Comparison of ENCODE assay signal across 1 cellular context in the genomic region with DNA sequence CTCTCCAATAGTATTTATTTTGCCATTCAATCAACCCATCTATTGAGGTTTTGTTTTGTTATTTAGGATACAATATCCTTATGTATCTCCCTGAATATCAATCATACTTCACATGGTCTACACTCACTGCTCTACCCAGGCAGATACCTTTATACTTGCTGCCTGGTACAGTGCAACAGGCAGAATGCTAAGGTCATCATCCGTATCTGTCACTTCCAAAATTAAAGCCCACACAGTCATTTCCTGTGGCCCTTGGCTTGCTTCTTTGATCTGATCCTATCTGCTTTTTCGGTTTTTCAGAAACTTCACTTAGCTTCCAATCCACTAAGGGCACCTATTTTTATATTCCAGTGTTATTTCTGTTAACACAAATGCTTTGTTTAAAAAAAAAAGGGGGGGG.
TF ChIP-seq lines count a peak whose summit lies in the region.

No MANE protein-coding gene starts in this region.

TF ChIP-seq in endothelial cell of umbilical vein, 7 proteins besides CTCF, POLR2A, EP300 and RAD21:
- TF ChIP-seq GATA2 (IDR thresholded peaks at IDR 0.05; ENCODE audit: insufficient read depth, insufficient read length, low read depth, low read length) = peak; percentile 26
- TF ChIP-seq, protein P1, sequence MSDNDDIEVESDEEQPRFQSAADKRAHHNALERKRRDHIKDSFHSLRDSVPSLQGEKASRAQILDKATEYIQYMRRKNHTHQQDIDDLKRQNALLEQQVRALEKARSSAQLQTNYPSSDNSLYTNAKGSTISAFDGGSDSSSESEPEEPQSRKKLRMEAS (IDR thresholded peaks at IDR 0.05; ENCODE audit: insufficient read depth, insufficient read length) = no peak
- no peak for TF ChIP-seq POLR2AphosphoS5 (IDR thresholded peaks at IDR 0.05; ENCODE audit: insufficient read depth, low read depth, low read length)
- TF ChIP-seq FOS (IDR thresholded peaks at IDR 0.05; ENCODE audit: borderline replicate concordance, insufficient read depth, low read length) = no peak
